Comparison of ENCODE assay signal across 7 cellular contexts in the genomic region with DNA sequence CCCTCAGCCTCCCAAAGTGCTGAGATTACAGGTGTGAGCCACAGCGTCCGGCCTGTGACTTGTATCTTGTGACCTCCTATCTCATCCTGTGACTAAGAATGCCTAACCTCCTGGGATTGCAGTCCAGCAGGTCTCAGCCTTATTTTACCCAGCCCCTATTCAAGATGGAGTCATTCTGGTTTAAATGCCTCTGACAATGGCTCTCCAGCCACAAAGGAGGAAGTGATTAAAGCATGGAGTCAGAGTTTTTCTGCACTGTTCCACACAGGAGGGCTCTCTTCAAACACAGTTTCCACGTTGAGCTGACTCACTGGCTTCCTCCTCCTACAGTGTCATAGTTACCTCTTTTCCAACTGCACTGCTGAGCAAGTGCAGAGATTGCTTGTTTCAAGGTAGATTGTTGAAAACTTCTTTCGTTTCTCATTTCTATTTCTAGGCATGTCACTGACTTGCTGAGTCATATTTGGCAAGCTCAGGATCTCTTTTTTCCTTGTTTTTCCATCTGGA. TPM values are rescaled to one million over a fixed set of nuclear protein-coding genes. Genes with fewer than 3 reads are reported as not detected.
DNase-seq lines count a peak whose midpoint lies in the region; ATAC-seq and TF ChIP-seq lines count a peak whose summit lies in the region.

No MANE protein-coding gene starts in this region.

- no peaks in the 10 kb centered on the region for H3K36me3 Mint-ChIP-seq in activated B cell treated with CpG ODN at 0.5 μM for 24 hours (ENCODE audit: low read depth)

- H3K27ac Mint-ChIP-seq in activated B cell treated with CpG ODN at 0.5 μM for 24 hours, result no peak overlapping the region

- POLR2A ChIA-PET in activated B cell treated with CpG ODN at 0.5 μM for 24 hours (lab: Charles Lee), result no interaction called here

- peaks cover 3% of the 10 kb centered on the region for H3K27me3 Mint-ChIP-seq in activated B cell treated with CpG ODN at 0.5 μM for 24 hours

- H3K4me1 Mint-ChIP-seq in activated B cell treated with CpG ODN at 0.5 μM for 24 hours, result peaks cover 15% of the 10 kb centered on the region

- no peak for TF ChIP-seq CTCF in activated B cell treated with CpG ODN at 0.5 μM for 24 hours (IDR thresholded peaks at IDR 0.05)

- ATAC-seq in GM18511 (IDR thresholded peaks at IDR 0.05; ENCODE audit: unreplicated experiment) (peak; percentile 73), HG03135 (IDR thresholded peaks at IDR 0.05; ENCODE audit: unreplicated experiment) (peak; percentile 76), activated B cell treated with CpG ODN at 0.5 μM for 24 hours (ENCODE audit: low read depth) (peak; percentile 77)

- CTCF ChIA-PET in activated B cell treated with CpG ODN at 0.5 μM for 24 hours (lab: Charles Lee), result interaction anchor here (1.5 kb wide), 1 partner anchor 113 kb away, joined by 5 read pairs; no protein-coding TSS in a partner anchor

- DNase-seq in activated B cell treated with CpG ODN at 0.5 μM for 24 hours, result no peak
- DNase-seq in fibroblast of gingiva (ENCODE audit: low read depth), result peak; percentile 25
- peak; percentile 40 to 45 for DNase-seq in stimulated activated CD4-positive, alpha-beta T cell treated with anti-CD3 and anti-CD28 coated beads, Interleukin-15, amount 100 ng/mL, for 48 hours (ENCODE audit: low read depth in 2 of 2)
- no peak for DNase-seq in DMS 273 treated with DMSO at 0.1 percent for 48 hours (lab: John Stamatoyannopoulos, UW)
- DNase-seq in NCI-H2107 (lab: John Stamatoyannopoulos, UW), result no peak

- intact Hi-C loops in activated B cell treated with CpG ODN at 0.5 μM for 24 hours (cut with micrococcal nuclease), result no loop called here

- no peaks in the 10 kb centered on the region for H3K9me3 Mint-ChIP-seq in activated B cell treated with CpG ODN at 0.5 μM for 24 hours

- H3K4me3 Mint-ChIP-seq in activated B cell treated with CpG ODN at 0.5 μM for 24 hours, result no peak overlapping the region

RNA-seq across cellular contexts. Expression of gene SIPA1L1, which starts 29.3 kb away (rescaled TPM):
- 114 and 134 TPM in 2 replicates for total RNA-seq in activated B cell treated with CpG ODN at 0.5 μM for 24 hours

Comparison
In these comparisons a context has a peak if more than half of its experiments do, and no peak if none do; other contexts are left out.
1. DNase-seq: peak in fibroblast of gingiva (single experiment) and stimulated activated CD4-positive, alpha-beta T cell treated with anti-CD3 and anti-CD28 coated beads, Interleukin-15, amount 100 ng/mL, for 48 hours (2 of 2); none in activated B cell treated with CpG ODN at 0.5 μM for 24 hours (single experiment), DMS 273 treated with DMSO at 0.1 percent for 48 hours (single experiment) and NCI-H2107 (single experiment).
2. Peak in every context shown above with its lines, with median percentiles within 50 percentile points of each other: ATAC-seq.